In the genomic region with DNA sequence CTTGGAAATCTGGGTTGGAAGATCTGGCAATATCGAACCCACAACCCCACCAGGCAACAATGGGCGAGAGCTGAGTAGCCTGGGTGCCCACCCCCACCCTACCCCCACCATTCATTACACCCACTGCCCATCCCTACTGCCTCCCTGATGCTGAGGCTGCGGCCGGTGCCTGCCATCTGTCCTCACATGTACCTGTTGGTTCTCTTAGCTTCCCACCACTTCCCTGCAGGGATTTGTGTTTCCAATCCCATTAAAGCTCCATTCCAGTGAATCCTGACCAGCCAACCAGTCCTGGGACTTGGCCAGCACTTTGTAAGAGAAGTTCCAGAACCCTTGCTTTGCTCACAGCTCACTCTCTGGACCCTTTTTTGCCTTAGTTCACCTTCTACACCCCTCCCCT, we compare ENCODE assay signal across 25 cellular contexts.
"Had no signal": no experiment of that assay in that cellular context is flagged by ENCODE, and none has a peak within 500 bp of the region (broad histone marks: within the 10 kb centered on the region; RNA-seq: fewer than 3 reads in every experiment).

No MANE protein-coding gene starts in this region.

- H3K4me3 ChIP-seq: coronary artery, lower lobe of right lung, mucosa of descending colon, prostate gland, right atrium auricular region, smooth muscle cell, stomach, thyroid gland, vagina had no signal

- ATAC-seq: left ventricle myocardium superior; lower lobe of right lung; mucosa of descending colon; sciatic nerve; stimulated activated effector memory CD8-positive, alpha-beta T cell treated with anti-CD3 and anti-CD28 coated beads, Interleukin-12 subunit alpha, Interleukin-12 subunit beta, amount 100 ng/mL, for 72 hours had no signal

- H3K27ac Mint-ChIP-seq: immature natural killer cell; mesothelial cell of epicardium; stimulated activated effector memory CD8-positive, alpha-beta T cell treated with anti-CD3 and anti-CD28 coated beads, Interleukin-12 subunit alpha, Interleukin-12 subunit beta, amount 100 ng/mL, for 72 hours had no signal

- H3K4me1 Mint-ChIP-seq: immature natural killer cell; naive B cell; stimulated activated effector memory CD8-positive, alpha-beta T cell treated with anti-CD3 and anti-CD28 coated beads, Interleukin-12 subunit alpha, Interleukin-12 subunit beta, amount 100 ng/mL, for 72 hours had no signal

- DNase-seq: dermis blood vessel endothelial cell; effector memory CD4-positive, alpha-beta T cell; hypothalamus; immature natural killer cell; left ventricle myocardium superior; lower lobe of right lung; mucosa of descending colon; naive B cell; nucleus accumbens; stimulated activated CD4-positive, alpha-beta T cell treated with anti-CD3 and anti-CD28 coated beads, Interleukin-12 subunit alpha, Interleukin-12 subunit beta, amount 100 ng/mL, for 4 hours; stimulated activated CD4-positive, alpha-beta T cell treated with anti-CD3 and anti-CD28 coated beads, Interleukin-1b, Interleukin-23, amount 100 ng/mL, for 48 hours; stimulated activated CD4-positive, alpha-beta T cell treated with anti-CD3 and anti-CD28 coated beads, Interleukin-4, amount 100 ng/mL, for 1 hour; stimulated activated naive CD4-positive, alpha-beta T cell treated with Interleukin-2 at 50 U/mL for 16 hours; stomach; thyroid gland; trophoblast cell had no signal

- H3K27me3 ChIP-seq: right atrium auricular region, thyroid gland, vagina had no signal

- H3K4me1 ChIP-seq: lower lobe of right lung, prostate gland, right atrium auricular region, stomach, thyroid gland, vagina had no signal

- H3K9me3 ChIP-seq: lower lobe of right lung, mucosa of descending colon, prostate gland, thyroid gland, vagina had no signal

- H3K36me3 Mint-ChIP-seq: immature natural killer cell; stimulated activated effector memory CD8-positive, alpha-beta T cell treated with anti-CD3 and anti-CD28 coated beads, Interleukin-12 subunit alpha, Interleukin-12 subunit beta, amount 100 ng/mL, for 72 hours had no signal

- H3K4me2 ChIP-seq: smooth muscle cell had no signal

- H3K36me3 ChIP-seq: lower lobe of right lung, prostate gland, right atrium auricular region, stomach, thyroid gland, vagina had no signal

- H3K4me3 Mint-ChIP-seq: immature natural killer cell; mesothelial cell of epicardium; naive B cell; nephron; stimulated activated effector memory CD8-positive, alpha-beta T cell treated with anti-CD3 and anti-CD28 coated beads, Interleukin-12 subunit alpha, Interleukin-12 subunit beta, amount 100 ng/mL, for 72 hours had no signal

- H3K27ac ChIP-seq: coronary artery, lower lobe of right lung, prostate gland, right atrium auricular region, stomach, thyroid gland, vagina had no signal
